9 cellular contexts compared by ENCODE assay signal in genomic region chr2:218727502-218728165, GRCh38. TPM values are rescaled to one million over a fixed set of nuclear protein-coding genes. Genes with fewer than 3 reads are reported as not detected.
A peak's percentile ranks its signal among the peaks of the same experiment; 100 is the strongest.
DNase-seq lines count a peak whose midpoint lies in the region; ATAC-seq and TF ChIP-seq lines count a peak whose summit lies in the region.
"Had no signal": no experiment of that assay in that cellular context is flagged by ENCODE, and none has a peak within 500 bp of the region (broad histone marks: within the 10 kb centered on the region; RNA-seq: fewer than 3 reads in every experiment).

No MANE protein-coding gene starts in this region.

- H3K9me3 ChIP-seq in AG04450 (ENCODE audit: control insufficient read depth, insufficient read depth, low read length): peaks cover 15% of the 10 kb centered on the region

- no peak for DNase-seq in AG04450 (ENCODE audit: low read depth, low spot score)
- peak; percentile 57 for DNase-seq in OCI-M1 (lab: John Stamatoyannopoulos, UW)
- peak; percentile 52 for DNase-seq in fibroblast of mammary gland (ENCODE audit: low read depth)
- no peak for DNase-seq in activated effector memory CD4-positive, alpha-beta T cell treated with anti-CD3 and anti-CD28 coated beads, Interleukin-2, amount 50 U/mL, for 16 hours
- no peak for DNase-seq in H7

- CTCF ChIA-PET in AG04450 (lab: Charles Lee): interaction anchor here (1.3 to 2.9 kb wide), 3 partner anchors 17 to 121 kb away, joined by 4 to 13 read pairs (median 5); partner anchors contain the start of gene TTLL4

- no peaks in the 10 kb centered on the region for H3K36me3 ChIP-seq in H7 (replicated peaks; ENCODE audit: control insufficient read depth, insufficient read depth, low read length)

- H3K27me3 ChIP-seq in AG04450 (ENCODE audit: control insufficient read depth, insufficient read depth, low read length): no peaks in the 10 kb centered on the region
- H3K27me3 ChIP-seq in H7 (ENCODE audit: control insufficient read depth, insufficient read depth, low read length): no peaks in the 10 kb centered on the region

- H3K27ac ChIP-seq in AG04450 (ENCODE audit: low read depth, low read length): no peak overlapping the region
- H3K27ac ChIP-seq: skin epidermis had no signal

- no peak for ATAC-seq in GM18519 (IDR thresholded peaks at IDR 0.05; ENCODE audit: low FRiP score, unreplicated experiment)
- no peak for ATAC-seq in GM18861 (IDR thresholded peaks at IDR 0.05; ENCODE audit: unreplicated experiment)

- POLR2A ChIA-PET in AG04450 (lab: Yijun Ruan, JAX): no interaction called here

- TF ChIP-seq CTCF in AG04450 (IDR thresholded peaks at IDR 0.05; ENCODE audit: low read depth, low read length) (peak; percentile 42), GM12872 (IDR thresholded peaks at IDR 0.05; ENCODE audit: insufficient read depth, low read depth, low read length) (peak; percentile 52; the same call in 2 of the 3 replicates), fibroblast of mammary gland (conservative IDR thresholded peaks at IDR 0.05; ENCODE audit: control insufficient read depth, insufficient read depth, low read depth, low read length) (peak; percentile 59)

- no peak overlapping the region for H3K4me3 ChIP-seq in AG04450 (ENCODE audit: low read depth, low read length)
- H3K4me3 ChIP-seq in fibroblast of mammary gland (ENCODE audit: control insufficient read depth, low read depth, low read length): no peak overlapping the region
- no peak overlapping the region for H3K4me3 ChIP-seq in H7 (ENCODE audit: insufficient read depth, low read depth, low read length)
- H3K4me3 ChIP-seq: skin epidermis had no signal

RNA-seq across cellular contexts. Expression of gene TTLL4, which starts 17.0 kb away (rescaled TPM):
- polyA plus RNA-seq in AG04450 (2011; rRNA removed): 16.3 and 18.0 TPM in 2 replicates
- polyA minus RNA-seq in AG04450 (2011; rRNA and poly(A)+ RNA removed): 34.9 and 43.2 TPM in 2 replicates
- total RNA-seq in H7 (2014; rRNA removed; shearing (Covaris generic)): 82.1 and 87.6 TPM in 2 replicates

RNA-seq across cellular contexts. Expression of gene CYP27A1, which starts 54.3 kb away (rescaled TPM):
- polyA plus RNA-seq in AG04450 (2011; rRNA removed): 25.6 and 31.0 TPM in 2 replicates
- polyA minus RNA-seq in AG04450 (2011; rRNA and poly(A)+ RNA removed): 12.6 and 17.7 TPM in 2 replicates
- total RNA-seq in H7 (2014; rRNA removed; shearing (Covaris generic)): 14.3 and 15.4 TPM in 2 replicates

RNA-seq across cellular contexts. Expression of gene STK36, which starts 55.7 kb away (rescaled TPM):
- polyA plus RNA-seq in AG04450 (2011; rRNA removed): 52.5 and 53.1 TPM in 2 replicates
- 48.3 and 51.0 TPM in 2 replicates for polyA minus RNA-seq in AG04450 (2011; rRNA and poly(A)+ RNA removed)
- total RNA-seq in H7 (2014; rRNA removed; shearing (Covaris generic)): 20.4 and 29.4 TPM in 2 replicates

RNA-seq across cellular contexts. Expression of gene RNF25, which starts 55.8 kb away (rescaled TPM):
- 57.5 and 76.3 TPM in 2 replicates for polyA plus RNA-seq in AG04450 (2011; rRNA removed)
- polyA minus RNA-seq in AG04450 (2011; rRNA and poly(A)+ RNA removed): 99.6 and 129 TPM in 2 replicates
- 40.6 and 55.5 TPM in 2 replicates for total RNA-seq in H7 (2014; rRNA removed; shearing (Covaris generic))

Comparison
In these comparisons a context has a peak if more than half of its experiments do, and no peak if none do; other contexts are left out.
1. DNase-seq: peak in OCI-M1 (single experiment) and fibroblast of mammary gland (single experiment); none in AG04450 (single experiment), activated effector memory CD4-positive, alpha-beta T cell treated with anti-CD3 and anti-CD28 coated beads, Interleukin-2, amount 50 U/mL, for 16 hours (single experiment) and H7 (single experiment).
2. Peak in every context shown above with its lines, with median percentiles within 50 percentile points of each other: CTCF ChIP-seq.